In genomic region chr1:152036316-152037216, GRCh38 we compare ENCODE assay signal across 1 cellular context.
TF ChIP-seq lines count a peak whose summit lies in the region.

Gene S100A11, minus strand, starts transcription at chr1:152037004. Its CDS starts 89 bp downstream, at chr1:152036915.

TF ChIP-seq in K562, 482 proteins besides CTCF, POLR2A, EP300 and RAD21 (continued from another document):
- TF ChIP-seq HMGXB4 (CRISPR knock-in tag; IDR thresholded peaks at IDR 0.05) (no peak), RNF2 (IDR thresholded peaks at IDR 0.05) (peak; percentile 48; the same call in 1 of the 2 replicates), PRDM10 (IDR thresholded peaks at IDR 0.05; ENCODE audit: partially characterized antibody) (peak; percentile 36), CREB1 (IDR thresholded peaks at IDR 0.05) (no peak), CREB1 (CRISPR knock-in tag; IDR thresholded peaks at IDR 0.05) (0 out of 2 replicates have a peak, but pooled peaks have one; percentile 42), SMARCC2 (IDR thresholded peaks at IDR 0.05; ENCODE audit: low read depth) (peak; percentile 17; the same call in 1 of the 2 replicates), MAZ (CRISPR knock-in tag; conservative IDR thresholded peaks at IDR 0.05 in 1 of 2, IDR thresholded peaks at IDR 0.05 in 1 of 2) (peak; percentile 38 to 79; a peak in 3 of 4 replicates), TAF9B (IDR thresholded peaks at IDR 0.05; ENCODE audit: partially characterized antibody) (peak; percentile 64), KDM5B (IDR thresholded peaks at IDR 0.05; ENCODE audit: insufficient replicate concordance, low read depth, low read length) (peak; percentile 80), MBD2 (IDR thresholded peaks at IDR 0.05; ENCODE audit: borderline replicate concordance, low read depth) (0 out of 2 replicates have a peak, but pooled peaks have one; percentile 15), CAMTA2 (CRISPR knock-in tag; conservative IDR thresholded peaks at IDR 0.05) (no peak), ZNF175 (CRISPR knock-in tag; IDR thresholded peaks at IDR 0.05; ENCODE audit: low read depth) (0 out of 2 replicates have a peak, but pooled peaks have one; percentile 15), SIN3B (IDR thresholded peaks at IDR 0.05; ENCODE audit: low read depth) (no peak), ELF2 (CRISPR knock-in tag; IDR thresholded peaks at IDR 0.05) (peak; percentile 18; the same call in 1 of the 2 replicates), ZBTB33 (CRISPR knock-in tag; IDR thresholded peaks at IDR 0.05) (0 out of 2 replicates have a peak, but pooled peaks have one; percentile 35), TBP (optimal IDR thresholded peaks at IDR 0.05; ENCODE audit: low read depth, low read length) (peak; percentile 86), JUND (IDR thresholded peaks at IDR 0.05; ENCODE audit: borderline replicate concordance, low read depth, low read length) (peak; percentile 24; the same call in 1 of the 2 replicates), JUND (tag; IDR thresholded peaks at IDR 0.05; ENCODE audit: borderline replicate concordance, low read depth, low read length) (no peak; the same call in 2 of the 3 replicates), RHOXF2B (CRISPR knock-in tag; conservative IDR thresholded peaks at IDR 0.05) (0 out of 2 replicates have a peak, but pooled peaks have one; percentile 34), CHD2 (IDR thresholded peaks at IDR 0.05; ENCODE audit: low read depth, low read length) (no peak), ZBTB7A (IDR thresholded peaks at IDR 0.05; ENCODE audit: borderline replicate concordance, control insufficient read depth, low read depth, low read length) (peak; percentile 91), NRF1 (conservative IDR thresholded peaks at IDR 0.05 in 1 of 2, IDR thresholded peaks at IDR 0.05 in 1 of 2) (peak; percentile 80 to 81), ZNF436 (CRISPR knock-in tag; IDR thresholded peaks at IDR 0.05) (no peak), NCOA1 (IDR thresholded peaks at IDR 0.05; ENCODE audit: low read depth) (0 out of 2 replicates have a peak, but pooled peaks have one; percentile 20), DPF2 (IDR thresholded peaks at IDR 0.05) (peak; percentile 23; the same call in 1 of the 2 replicates), ZNF584 (CRISPR knock-in tag; IDR thresholded peaks at IDR 0.05; ENCODE audit: low read depth) (0 out of 2 replicates have a peak, but pooled peaks have one; percentile 47), RB1 (IDR thresholded peaks at IDR 0.05; ENCODE audit: low read depth) (peak; percentile 28; the same call in 1 of the 2 replicates), ZBTB17 (CRISPR knock-in tag; IDR thresholded peaks at IDR 0.05) (0 out of 2 replicates have a peak, but pooled peaks have one; percentile 29), SLC30A9 (CRISPR knock-in tag; IDR thresholded peaks at IDR 0.05) (no peak), HSF4 (CRISPR knock-in tag; IDR thresholded peaks at IDR 0.05; ENCODE audit: borderline replicate concordance) (0 out of 2 replicates have a peak, but pooled peaks have one; percentile 20), EP400 (IDR thresholded peaks at IDR 0.05) (peak; percentile 75), MTA1 (IDR thresholded peaks at IDR 0.05; ENCODE audit: borderline replicate concordance) (no peak), CREM (IDR thresholded peaks at IDR 0.05; ENCODE audit: low read depth) (peak; percentile 38; the same call in 1 of the 2 replicates), EGR1 (conservative IDR thresholded peaks at IDR 0.05) (peak; percentile 77), HES1 (IDR thresholded peaks at IDR 0.05; ENCODE audit: low read depth) (no peak), ADNP (tag; IDR thresholded peaks at IDR 0.05) (no peak), KDM4B (IDR thresholded peaks at IDR 0.05; ENCODE audit: borderline replicate concordance in 2 of 2, low read depth in 1 of 2) (0 out of 4 replicates have a peak, but pooled peaks of 1 of the 2 experiments have one; percentile 17), MYNN (IDR thresholded peaks at IDR 0.05) (0 out of 2 replicates have a peak, but pooled peaks have one; percentile 33), MYNN (CRISPR knock-in tag; IDR thresholded peaks at IDR 0.05) (no peak), ZNF740 (CRISPR knock-in tag; IDR thresholded peaks at IDR 0.05) (peak; percentile 83), ZNF740 (tag; IDR thresholded peaks at IDR 0.05) (peak in 1 of 2 experiments; percentile 66; a peak in 1 of 4 replicates), KDM1A (IDR thresholded peaks at IDR 0.05) (peak; percentile 69 to 72)
